ENCODE assay signal across 8 cellular contexts in genomic region chr20:36435799-36436541, GRCh38.
DNase-seq lines count a peak whose midpoint lies in the region; ATAC-seq and TF ChIP-seq lines count a peak whose summit lies in the region.

No MANE protein-coding gene starts in this region.

- H3K4me3 ChIP-seq in Caco-2 (ENCODE audit: low read depth, low read length), result peak overlapping the region; percentile 31
- no peak overlapping the region for H3K4me3 ChIP-seq in NB4 (ENCODE audit: low read depth, low read length)

- peak overlapping the region; percentile 45 for H3K4me3 Mint-ChIP-seq in Caco-2 (ENCODE audit: unreplicated experiment)
- H3K4me3 Mint-ChIP-seq in chondrocyte (ENCODE audit: unreplicated experiment), result peak overlapping the region; percentile 41

- peak in 1 of 2 experiments; percentile 33 for TF ChIP-seq CTCF in Caco-2 (IDR thresholded peaks at IDR 0.05; ENCODE audit: insufficient read depth in 1 of 2, low read depth in 1 of 2, low read length in 1 of 2, severe bottlenecking in 1 of 2, unreplicated experiment in 1 of 2)
- no peak for TF ChIP-seq CTCF in NB4 (IDR thresholded peaks at IDR 0.05; ENCODE audit: low read depth, low read length)
- no peak for TF ChIP-seq CTCF in chondrocyte (IDR thresholded peaks at IDR 0.05)

- BruUV-seq in Caco-2 (replicated peaks; lab: Mats Ljungman, UMichigan), result no TSS peak

- POLR2A ChIA-PET in Caco-2 (lab: Charles Lee), result interaction anchor here (0.7 kb wide), 1 partner anchor 19 kb away, joined by 3 read pairs; no protein-coding TSS in a partner anchor

- H3K4me1 Mint-ChIP-seq in Caco-2 (ENCODE audit: low read depth, unreplicated experiment) (peaks cover 1% of the 10 kb centered on the region), chondrocyte (ENCODE audit: low read depth) (no peaks in the 10 kb centered on the region)

- H3K36me3 Mint-ChIP-seq in Caco-2 (ENCODE audit: insufficient read depth, unreplicated experiment) (peaks cover 6% of the 10 kb centered on the region), chondrocyte (ENCODE audit: low read depth) (no peaks in the 10 kb centered on the region)

- CTCF ChIA-PET in Caco-2 (lab: Charles Lee), result interaction anchor here (0.6 to 2.5 kb wide), 8 partner anchors 36 to 443 kb away, joined by 3 to 10 read pairs (median 4); no protein-coding TSS in a partner anchor

- TF ChIP-seq POLR2A in NB4 (IDR thresholded peaks at IDR 0.05; ENCODE audit: extremely low read depth, insufficient read length), result no peak

- intact Hi-C loops in Caco-2 (cut with micrococcal nuclease; ENCODE audit: unreplicated experiment) (loop anchor here (5.0 kb wide), 2 partner anchors 279 to 444 kb away; no protein-coding TSS in a partner anchor), left colon (cut with DNase I, micrococcal nuclease) (loop anchor here in 1 of 2 donors (10.0 kb wide), 1 partner anchor 231 kb away; no protein-coding TSS in a partner anchor)

- H3K9me3 ChIP-seq in Caco-2, result no peaks in the 10 kb centered on the region

- no peak overlapping the region for H3K27ac Mint-ChIP-seq in Caco-2 (ENCODE audit: unreplicated experiment)
- H3K27ac Mint-ChIP-seq in chondrocyte (ENCODE audit: unreplicated experiment), result no peak overlapping the region

- DNase-seq in Caco-2, result peak; percentile 96 to 97
- peak; percentile 43 for DNase-seq in NB4 (ENCODE audit: low read depth)
- peak; percentile 82 to 88 for DNase-seq in activated CD4-positive, alpha-beta T cell treated with anti-CD3 and anti-CD28 coated beads for 4 hours
- no peak for DNase-seq in chondrocyte (ENCODE audit: low spot score)
- peak; percentile 81 to 86 for DNase-seq in left colon
- peak; percentile 87 for DNase-seq in stimulated activated CD4-positive, alpha-beta T cell treated with anti-CD3 and anti-CD28 coated beads, Interleukin-4, amount 100 ng/mL, for 1 hour

- ATAC-seq in left colon (peak; percentile 94), HG02642 (IDR thresholded peaks at IDR 0.05; ENCODE audit: poor library complexity, unreplicated experiment) (no peak), GM19467 (IDR thresholded peaks at IDR 0.05; ENCODE audit: unreplicated experiment) (no peak)

- no peaks in the 10 kb centered on the region for H3K9me3 Mint-ChIP-seq in Caco-2 (ENCODE audit: unreplicated experiment)
- no peaks in the 10 kb centered on the region for H3K9me3 Mint-ChIP-seq in chondrocyte (ENCODE audit: low read depth)

- no peaks in the 10 kb centered on the region for H3K27me3 Mint-ChIP-seq in Caco-2 (ENCODE audit: insufficient read depth, unreplicated experiment)
- peaks cover 7% of the 10 kb centered on the region for H3K27me3 Mint-ChIP-seq in chondrocyte (ENCODE audit: low read depth)

- peaks cover 3% of the 10 kb centered on the region; the same call in 1 of the 2 replicates for H3K4me1 ChIP-seq in Caco-2

- H3K36me3 ChIP-seq in Caco-2 (ENCODE audit: control insufficient read depth, insufficient read depth, low read length), result no peaks in the 10 kb centered on the region

- no peaks in the 10 kb centered on the region for H3K27me3 ChIP-seq in Caco-2 (replicated peaks; ENCODE audit: control insufficient read depth, insufficient read depth, low read length)
